ENCODE assay signal across 24 cellular contexts in genomic region chr7:154791611-154792010, GRCh38.
"Had no signal": no experiment of that assay in that cellular context is flagged by ENCODE, and none has a peak within 500 bp of the region (broad histone marks: within the 10 kb centered on the region; RNA-seq: fewer than 3 reads in every experiment).

No MANE protein-coding gene starts in this region.

- H3K27ac ChIP-seq: SJCRH30 had no signal

- ATAC-seq: HepG2, Panc1, PC-3, Right ventricle myocardium inferior, SK-N-SH treated with all-trans-retinoic acid at 6 μM for 48 hours had no signal

- H3K4me3 ChIP-seq: SJCRH30 had no signal

- DNase-seq: IMR-90; Karpas-422; KG1; MM.1S; NCI-H1092 treated with DMSO at 0.1 percent for 48 hours; NCI-H1436; NCI-H187; NCI-H2029; NCI-H2081 treated with DMSO at 0.1 percent for 48 hours; NCI-H2171; NCI-H226; NCI-H446; NCI-H510A; NCI-H524 treated with DMSO at 0.1 percent for 48 hours; NCI-H69; NCI-H774; NK-92 treated with Interleukin-12 subunit alpha and Interleukin-12 subunit beta, amount 100 ng/mL, for 24 hours; PC-3; SHP77 treated with DMSO at 0.1 percent for 48 hours; SJCRH30 had no signal
